In genomic region chr18:77339093-77339492, GRCh38 we compare ENCODE assay signal across 8 cellular contexts.
"Had no signal": no experiment of that assay in that cellular context is flagged by ENCODE, and none has a peak within 500 bp of the region (broad histone marks: within the 10 kb centered on the region; RNA-seq: fewer than 3 reads in every experiment).

No MANE protein-coding gene starts in this region.

- H2AFZ ChIP-seq: GM23248 had no signal

- H3K9ac ChIP-seq: GM23248 had no signal

- H3K4me3 Mint-ChIP-seq: HFFc6 had no signal

- H3K4me3 ChIP-seq: GM23248, HAP-1, K562 had no signal

- H3K9me3 ChIP-seq: HAP-1 had no signal

- H3K36me3 ChIP-seq: HAP-1 had no signal

- H3K27ac Mint-ChIP-seq: HFFc6 had no signal

- ATAC-seq: HCT116, K562 had no signal

- H3K4me1 ChIP-seq: HAP-1 had no signal

- DNase-seq: GM23248, GOT3, H7, HFFc6, IMR-90 had no signal

- H3K27ac ChIP-seq: GM23248 had no signal
